22 cellular contexts compared by ENCODE assay signal in the genomic region with DNA sequence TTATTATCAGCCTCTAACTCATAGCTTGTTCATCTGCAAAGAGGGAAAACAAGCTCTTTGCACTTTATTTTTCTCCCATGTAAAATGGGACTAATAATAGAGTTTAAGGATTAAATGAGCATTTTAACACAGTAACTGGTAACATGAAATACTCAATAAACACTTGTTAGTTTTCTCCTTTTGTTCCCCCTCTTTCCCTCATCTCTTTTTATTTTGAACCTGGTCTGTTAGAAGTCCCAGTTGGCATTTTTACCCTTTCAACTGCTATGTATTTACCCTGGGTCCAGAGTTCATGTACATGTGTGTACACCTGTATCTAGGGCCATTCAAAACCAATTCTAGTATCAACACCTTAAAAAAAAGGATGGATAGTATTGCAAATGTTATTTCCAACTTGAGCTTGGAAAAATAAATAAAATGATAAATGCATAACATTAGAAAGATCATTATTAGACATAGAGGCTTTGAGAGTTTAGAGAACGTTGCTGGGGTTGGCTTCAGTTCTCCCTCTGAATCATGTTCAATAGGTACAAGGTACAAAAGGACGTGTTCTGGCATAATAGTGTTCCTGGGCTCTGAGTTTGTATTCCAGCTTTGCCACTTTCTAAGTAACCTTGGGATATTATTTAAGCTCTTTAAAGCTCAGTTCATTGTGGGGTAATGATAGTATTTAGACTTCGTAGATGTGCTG. TPM values are rescaled to one million over a fixed set of nuclear protein-coding genes. Genes with fewer than 3 reads are reported as not detected.
DNase-seq lines count a peak whose midpoint lies in the region; ATAC-seq, FAIRE-seq and TF ChIP-seq lines count a peak whose summit lies in the region.
"Had no signal": no experiment of that assay in that cellular context is flagged by ENCODE, and none has a peak within 500 bp of the region (broad histone marks: within the 10 kb centered on the region; RNA-seq: fewer than 3 reads in every experiment).

No MANE protein-coding gene starts in this region.

- H3K4me2 ChIP-seq in KMS-11, result peak overlapping the region; percentile 66
- H3K4me2 ChIP-seq in astrocyte (ENCODE audit: low read length), result no peak overlapping the region

- peak overlapping the region; percentile 53 for H3K27ac Mint-ChIP-seq in astrocyte (ENCODE audit: unreplicated experiment)
- H3K27ac Mint-ChIP-seq: CD4-positive, alpha-beta memory T cell had no signal

- 24 to 71% (median 38%) methylated on average over 3 of the region's 3 CpGs for WGBS in small intestine, 3 donors

- no peaks in the 10 kb centered on the region for H3K27me3 Mint-ChIP-seq in astrocyte (ENCODE audit: low read depth, unreplicated experiment)
- H3K27me3 Mint-ChIP-seq: CD4-positive, alpha-beta memory T cell had no signal

- peak overlapping the region; percentile 19 for H2AFZ ChIP-seq in KMS-11 (ENCODE audit: low read depth)
- H2AFZ ChIP-seq in astrocyte (ENCODE audit: low read depth, low read length), result no peak overlapping the region

- H3K36me3 ChIP-seq in KMS-11 (ENCODE audit: insufficient read depth) (no peaks in the 10 kb centered on the region), astrocyte (ENCODE audit: insufficient read depth, low read length) (no peaks in the 10 kb centered on the region), small intestine (ENCODE audit: control insufficient read depth in 2 of 2, insufficient read depth in 2 of 2, low read length in 2 of 2) (no peaks in the 10 kb centered on the region)

- peaks cover 78% of the 10 kb centered on the region for H3K4me1 ChIP-seq in KMS-11 (ENCODE audit: low read depth, poor library complexity, severe bottlenecking)
- H3K4me1 ChIP-seq in astrocyte (ENCODE audit: insufficient read depth, low read length), result peaks cover 5% of the 10 kb centered on the region
- H3K4me1 ChIP-seq in small intestine (ENCODE audit: control insufficient read depth in 2 of 2, insufficient read depth in 1 of 2, low read depth in 1 of 2, low read length in 1 of 2), result peaks cover 3 to 7% of the 10 kb centered on the region in 2 donors

- H3K9me3 Mint-ChIP-seq in astrocyte (ENCODE audit: unreplicated experiment), result no peaks in the 10 kb centered on the region
- H3K9me3 Mint-ChIP-seq: CD4-positive, alpha-beta memory T cell had no signal

- H4K20me1 ChIP-seq in KMS-11 (ENCODE audit: insufficient read depth) (no peaks in the 10 kb centered on the region), astrocyte (ENCODE audit: insufficient read depth, low read length) (no peaks in the 10 kb centered on the region)

- DNase-seq in astrocyte (ENCODE audit: low read depth) (no peak), left lobe of liver (ENCODE audit: low spot score) (no peak), small intestine (peak; percentile 79), NCI-H446 treated with DMSO at 0.1 percent for 48 hours (lab: John Stamatoyannopoulos, UW) (no peak)
- DNase-seq in activated T-cell treated with anti-CD3 and anti-CD28 coated beads, Interleukin-2, amount 50 U/mL, for 48 hours, result no peak
- no peak for DNase-seq in activated naive CD4-positive, alpha-beta T cell treated with Interleukin-2 at 50 U/mL for 16 hours
- DNase-seq: C1 segment of cervical spinal cord; CD4-positive, alpha-beta memory T cell; DMS79 treated with DMSO at 0.1 percent for 48 hours; KBM-7; NCI-H1092; NCI-H1417 treated with DMSO at 0.1 percent for 48 hours; NCI-H187 treated with DMSO at 0.1 percent for 48 hours; NCI-H2171 treated with DMSO at 0.1 percent for 48 hours; NCI-H446; NCI-H526; NK-92 treated with Interleukin-12 subunit alpha and Interleukin-12 subunit beta, amount 100 ng/mL, for 24 hours; SHP77 treated with DMSO at 0.1 percent for 48 hours had no signal

- ATAC-seq in left lobe of liver, result peak; percentile 82
- no peak for ATAC-seq in SK-N-SH treated with all-trans-retinoic acid at 6 μM for 48 hours

- H3K27me3 ChIP-seq in KMS-11 (ENCODE audit: insufficient read depth, low read depth), result no peaks in the 10 kb centered on the region
- H3K27me3 ChIP-seq in astrocyte (ENCODE audit: insufficient read depth, low read length), result no peaks in the 10 kb centered on the region
- H3K27me3 ChIP-seq in small intestine (ENCODE audit: control insufficient read depth in 2 of 2, insufficient read depth in 2 of 2, low read length in 2 of 2), result no peaks in the 10 kb centered on the region

- H3K9ac ChIP-seq in KMS-11, result no peak overlapping the region
- no peak overlapping the region for H3K9ac ChIP-seq in astrocyte (ENCODE audit: low read length)

- peak overlapping the region; percentile 84 for H3K4me3 ChIP-seq in KMS-11 (IDR thresholded peaks at IDR 0.05; ENCODE audit: insufficient read depth, low read depth, low read length)
- no peak overlapping the region for H3K4me3 ChIP-seq in astrocyte (ENCODE audit: insufficient read depth, low read depth, low read length)
- no peak overlapping the region for H3K4me3 ChIP-seq in small intestine (ENCODE audit: low read depth in 1 of 2, low read length in 2 of 2)

- H3K27ac ChIP-seq in KMS-11 (peak overlapping the region; percentile 53), astrocyte (ENCODE audit: low read depth, low read length) (no peak overlapping the region), small intestine (ENCODE audit: low read depth in 1 of 2, low read length in 1 of 2) (peak overlapping the region in 1 of 2 donors; percentile 78)
- H3K27ac ChIP-seq: RWPE1 had no signal

- no peaks in the 10 kb centered on the region for H3K9me3 ChIP-seq in astrocyte (ENCODE audit: insufficient read depth, low read depth, low read length)
- H3K9me3 ChIP-seq in small intestine (ENCODE audit: control insufficient read depth, low read depth), result no peaks in the 10 kb centered on the region
- H3K9me3 ChIP-seq: Caco-2 had no signal

- no peaks in the 10 kb centered on the region for H3K36me3 Mint-ChIP-seq in astrocyte (ENCODE audit: low read depth, unreplicated experiment)

- TF ChIP-seq CTCF in KMS-11 (conservative IDR thresholded peaks at IDR 0.05; ENCODE audit: low read depth, low read length) (no peak), astrocyte (IDR thresholded peaks at IDR 0.05; ENCODE audit: insufficient read depth, low read depth, low read length) (no peak)

- H3K4me3 Mint-ChIP-seq in astrocyte (ENCODE audit: unreplicated experiment), result no peak overlapping the region

- H3K4me1 Mint-ChIP-seq in astrocyte (ENCODE audit: low read depth, unreplicated experiment), result peaks cover 12% of the 10 kb centered on the region

- H3K79me2 ChIP-seq in KMS-11 (ENCODE audit: insufficient read depth, low read depth) (no peaks in the 10 kb centered on the region), astrocyte (ENCODE audit: insufficient read depth, low read length) (peaks cover 5% of the 10 kb centered on the region)

- FAIRE-seq in astrocyte (lab: Jason Lieb, UNC) (no peak), small intestine (lab: Jason Lieb, UNC) (peak; percentile 62)

TF ChIP-seq in SK-N-SH treated with all-trans-retinoic acid at 6 μM for 48 hours, 23 proteins besides CTCF, POLR2A, EP300 and RAD21:
- no peak for TF ChIP-seq ZNF565 (CRISPR knock-in tag; conservative IDR thresholded peaks at IDR 0.05; ENCODE audit: low read depth)

RNA-seq across cellular contexts. Expression of a gene that starts 5.2 kb away (rescaled TPM):
- total RNA-seq in astrocyte (17.5 and 17.9 TPM in 2 replicates), left lobe of liver (12.3 TPM)
- 10 to 100 TPM; 12.3 to 21.7 (median 13.5) TPM for polyA plus RNA-seq in small intestine
